Comparison of ENCODE assay signal across 9 cellular contexts in genomic region chr11:66113132-66113856, GRCh38. TPM values are rescaled to one million over a fixed set of nuclear protein-coding genes. Genes with fewer than 3 reads are reported as not detected.
DNase-seq lines count a peak whose midpoint lies in the region; ATAC-seq and TF ChIP-seq lines count a peak whose summit lies in the region.
"Had no signal": no experiment of that assay in that cellular context is flagged by ENCODE, and none has a peak within 500 bp of the region (broad histone marks: within the 10 kb centered on the region; RNA-seq: fewer than 3 reads in every experiment).

No MANE protein-coding gene starts in this region.

- H3K4me1 Mint-ChIP-seq in GM23338 (peaks cover 38% of the 10 kb centered on the region), WTC11 (peaks cover 40% of the 10 kb centered on the region)
- H3K4me1 Mint-ChIP-seq in activated CD8-positive, alpha-beta T cell treated with anti-CD3 and anti-CD28 coated beads for 36 hours (ENCODE audit: low read depth), result peaks cover 94% of the 10 kb centered on the region

- POLR2A ChIA-PET in activated CD8-positive, alpha-beta T cell treated with anti-CD3 and anti-CD28 coated beads for 36 hours (lab: Charles Lee), result interaction anchor here (0.6 to 1.1 kb wide), 2 partner anchors 26 to 42 kb away, joined by 3 read pairs; no protein-coding TSS in a partner anchor
- POLR2A ChIA-PET in WTC11 (lab: Charles Lee), result interaction anchor here (1.0 kb wide), 1 partner anchor 19 kb away, joined by 3 read pairs; no protein-coding TSS in a partner anchor

- H3K27me3 Mint-ChIP-seq in GM23338 (ENCODE audit: insufficient read depth, low read depth, poor library complexity), result peaks cover 12% of the 10 kb centered on the region
- H3K27me3 Mint-ChIP-seq in activated CD8-positive, alpha-beta T cell treated with anti-CD3 and anti-CD28 coated beads for 36 hours, result no peaks in the 10 kb centered on the region
- H3K27me3 Mint-ChIP-seq in WTC11 (ENCODE audit: low read depth), result no peaks in the 10 kb centered on the region

- H3K4me3 ChIP-seq in GM23338 (no peak overlapping the region), ascending aorta (no peak overlapping the region)

- H3K4me3 Mint-ChIP-seq in GM23338 (no peak overlapping the region), WTC11 (no peak overlapping the region)
- peak overlapping the region; percentile 45 for H3K4me3 Mint-ChIP-seq in activated CD8-positive, alpha-beta T cell treated with anti-CD3 and anti-CD28 coated beads for 36 hours

- TF ChIP-seq CTCF in GM23338 (conservative IDR thresholded peaks at IDR 0.05; ENCODE audit: low read depth in 2 of 2), result no peak
- TF ChIP-seq CTCF in activated CD8-positive, alpha-beta T cell treated with anti-CD3 and anti-CD28 coated beads for 36 hours (IDR thresholded peaks at IDR 0.05), result no peak
- no peak for TF ChIP-seq CTCF in WTC11 (IDR thresholded peaks at IDR 0.05)
- no peak for TF ChIP-seq CTCF in ascending aorta (IDR thresholded peaks at IDR 0.05)

- intact Hi-C loops in activated CD8-positive, alpha-beta T cell treated with anti-CD3 and anti-CD28 coated beads for 36 hours (cut with micrococcal nuclease), result no loop called here
- intact Hi-C loops in left colon (cut with DNase I, micrococcal nuclease), result no loop called here
- intact Hi-C loops in ascending aorta (cut with DNase I), result no loop called here

- H3K4me1 ChIP-seq in GM23338 (ENCODE audit: insufficient read depth) (peaks cover 42% of the 10 kb centered on the region), ascending aorta (peaks cover 8 to 15% of the 10 kb centered on the region in 2 donors)

- no peaks in the 10 kb centered on the region for H3F3A ChIP-seq in GM23338 (replicated peaks; ENCODE audit: low read depth)

- H3K27ac ChIP-seq in GM23338 (ENCODE audit: low read depth), result no peak overlapping the region
- no peak overlapping the region for H3K27ac ChIP-seq in ascending aorta

- H3K27me3 ChIP-seq in GM23338 (ENCODE audit: insufficient read depth) (no peaks in the 10 kb centered on the region), ascending aorta (no peaks in the 10 kb centered on the region)

- no peaks in the 10 kb centered on the region for H4K20me1 ChIP-seq in GM23338 (replicated peaks; ENCODE audit: insufficient read depth)

- no peaks in the 10 kb centered on the region for H3K36me3 ChIP-seq in GM23338 (ENCODE audit: insufficient read depth)
- no peaks in the 10 kb centered on the region for H3K36me3 ChIP-seq in ascending aorta

- CTCF ChIA-PET in activated CD8-positive, alpha-beta T cell treated with anti-CD3 and anti-CD28 coated beads for 36 hours (lab: Charles Lee), result interaction anchor here (0.9 to 1.4 kb wide), 6 partner anchors 12 to 109 kb away, joined by 3 to 7 read pairs (median 3); no protein-coding TSS in a partner anchor
- CTCF ChIA-PET in WTC11 (lab: Charles Lee), result interaction anchor here (1.0 to 1.2 kb wide), 2 partner anchors 45 to 253 kb away, joined by 3 read pairs; no protein-coding TSS in a partner anchor

- ATAC-seq in GM23338, result no peak
- ATAC-seq in activated CD8-positive, alpha-beta T cell treated with anti-CD3 and anti-CD28 coated beads for 36 hours, result no peak
- ATAC-seq in left colon, result peak; percentile 63
- no peak for ATAC-seq in WTC11
- ATAC-seq in GM19324 (IDR thresholded peaks at IDR 0.05; ENCODE audit: low FRiP score, unreplicated experiment), result no peak

- H3K9me3 Mint-ChIP-seq in GM23338, result no peaks in the 10 kb centered on the region
- no peaks in the 10 kb centered on the region for H3K9me3 Mint-ChIP-seq in activated CD8-positive, alpha-beta T cell treated with anti-CD3 and anti-CD28 coated beads for 36 hours
- H3K9me3 Mint-ChIP-seq in WTC11, result no peaks in the 10 kb centered on the region

- DNase-seq in AG08396 (ENCODE audit: low spot score), result peak; percentile 29
- DNase-seq in GM23338 (ENCODE audit: low spot score), result no peak
- no peak for DNase-seq in activated CD8-positive, alpha-beta T cell treated with anti-CD3 and anti-CD28 coated beads for 36 hours
- no peak for DNase-seq in left colon
- DNase-seq in WTC11 (ENCODE audit: low spot score), result no peak
- no peak for DNase-seq in ascending aorta (ENCODE audit: low spot score in 2 of 2)
- DNase-seq in NCI-H748 (lab: John Stamatoyannopoulos, UW; ENCODE audit: unreplicated experiment), result no peak
- DNase-seq: NCI-H187 had no signal

- H3K9me2 ChIP-seq in GM23338 (ENCODE audit: insufficient read depth), result no peaks in the 10 kb centered on the region

- H2AFZ ChIP-seq in GM23338, result no peak overlapping the region

- peaks cover 3% of the 10 kb centered on the region; the same call in 1 of the 2 replicates for H3K79me2 ChIP-seq in GM23338 (replicated peaks; ENCODE audit: insufficient read depth)

- H3K27ac Mint-ChIP-seq in GM23338 (peak overlapping the region; percentile 24; the same call in 1 of the 2 replicates), WTC11 (no peak overlapping the region)
- H3K27ac Mint-ChIP-seq in activated CD8-positive, alpha-beta T cell treated with anti-CD3 and anti-CD28 coated beads for 36 hours, result peak overlapping the region; percentile 88

- H3K36me3 Mint-ChIP-seq in GM23338 (ENCODE audit: low read depth) (no peaks in the 10 kb centered on the region), WTC11 (no peaks in the 10 kb centered on the region)
- H3K36me3 Mint-ChIP-seq in activated CD8-positive, alpha-beta T cell treated with anti-CD3 and anti-CD28 coated beads for 36 hours (ENCODE audit: low read depth), result peaks cover 9% of the 10 kb centered on the region

- H3K9me3 ChIP-seq in ascending aorta, result no peaks in the 10 kb centered on the region

- no peak overlapping the region for H3K4me2 ChIP-seq in GM23338

TF ChIP-seq in GM23338, 12 proteins besides CTCF, POLR2A, EP300 and RAD21 (continues in another document):
- no peak for TF ChIP-seq CREB1 (CRISPR knock-in tag; IDR thresholded peaks at IDR 0.05; ENCODE audit: low read depth)
- TF ChIP-seq STAT1 (IDR thresholded peaks at IDR 0.05; ENCODE audit: unreplicated experiment), result no peak
- no peak for TF ChIP-seq EZH2 (IDR thresholded peaks at IDR 0.05; ENCODE audit: low read depth, unreplicated experiment)
- no peak for TF ChIP-seq JUNB (IDR thresholded peaks at IDR 0.05; ENCODE audit: unreplicated experiment)
- TF ChIP-seq POLR2AphosphoS5 (IDR thresholded peaks at IDR 0.05; ENCODE audit: low read depth), result no peak
- TF ChIP-seq EZH2phosphoT487 (IDR thresholded peaks at IDR 0.05; ENCODE audit: unreplicated experiment), result no peak
- no peak for TF ChIP-seq ETS1 (IDR thresholded peaks at IDR 0.05)

TF ChIP-seq in WTC11, 78 proteins besides CTCF, POLR2A, EP300 and RAD21 (continues in another document):
- no peak for TF ChIP-seq JUN (CRISPR knock-in tag; IDR thresholded peaks at IDR 0.05)
- TF ChIP-seq ZNF416 (CRISPR knock-in tag; IDR thresholded peaks at IDR 0.05), result no peak
- TF ChIP-seq ATF2 (CRISPR knock-in tag; IDR thresholded peaks at IDR 0.05; ENCODE audit: borderline replicate concordance, low read depth), result no peak
- TF ChIP-seq MAX (CRISPR knock-in tag; IDR thresholded peaks at IDR 0.05), result no peak
- no peak for TF ChIP-seq ZNF219 (CRISPR knock-in tag; IDR thresholded peaks at IDR 0.05; ENCODE audit: borderline replicate concordance)
- no peak for TF ChIP-seq ARID4B (CRISPR knock-in tag; IDR thresholded peaks at IDR 0.05; ENCODE audit: borderline replicate concordance)
- no peak for TF ChIP-seq HMGA2 (CRISPR knock-in tag; IDR thresholded peaks at IDR 0.05)

RNA-seq across cellular contexts. Expression of gene PACS1, which starts 43.2 kb away (rescaled TPM):
- total RNA-seq in GM23338 (2014; rRNA removed; shearing (Covaris generic)), result 23.7 and 37.5 TPM in 2 replicates
- 8.0 and 8.8 TPM in 2 replicates for polyA plus RNA-seq in GM23338 (2016; fragmentation: Nextera tagmentation; extraction: Ambion mirVana)
- total RNA-seq in activated CD8-positive, alpha-beta T cell treated with anti-CD3 and anti-CD28 coated beads for 36 hours, result 10 to 100 TPM; 76.3 to 78.3 TPM
- total RNA-seq in left colon, result 10 to 100 TPM; 17.1 to 19.2 TPM
- total RNA-seq in WTC11 (2021), result 30.1 to 34.8 TPM (median 30.9 TPM) in 3 replicates
- 138 TPM for total RNA-seq in ascending aorta
